ENCODE assay signal across 21 cellular contexts in genomic region chr6:95865857-95866256, GRCh38.
DNase-seq lines count a peak whose midpoint lies in the region; ATAC-seq, FAIRE-seq and TF ChIP-seq lines count a peak whose summit lies in the region.
"Had no signal": no experiment of that assay in that cellular context is flagged by ENCODE, and none has a peak within 500 bp of the region (broad histone marks: within the 10 kb centered on the region; RNA-seq: fewer than 3 reads in every experiment).

No MANE protein-coding gene starts in this region.

- no peak for TF ChIP-seq RAD21 in HepG2 (CRISPR knock-in tag; IDR thresholded peaks at IDR 0.05)

- H3K4me2 ChIP-seq in HepG2 (ENCODE audit: low read depth, low read length), result no peak overlapping the region
- H3K4me2 ChIP-seq: A549; BLaER1 treated with 17β-estradiol and CSF1 and Interleukin-3, amounts not matched to agents 10 nM and 100 nM had no signal

- no peak for TF ChIP-seq EP300 in HepG2 (IDR thresholded peaks at IDR 0.05; ENCODE audit: low read depth in 2 of 2, low read length in 2 of 2)
- TF ChIP-seq EP300 in HepG2 (CRISPR knock-in tag; IDR thresholded peaks at IDR 0.05; ENCODE audit: borderline replicate concordance), result no peak

- H3K4me3 ChIP-seq in HepG2 (replicated peaks in 1 of 3; ENCODE audit: insufficient read depth in 1 of 3, low read depth in 2 of 3, low read length in 3 of 3), result no peak overlapping the region
- H3K4me3 ChIP-seq in right lobe of liver, result no peak overlapping the region
- no peak overlapping the region for H3K4me3 ChIP-seq in bronchial epithelial cell (ENCODE audit: low read depth, low read length)
- H3K4me3 ChIP-seq in epithelial cell of esophagus (ENCODE audit: low read length), result no peak overlapping the region
- H3K4me3 ChIP-seq: A549; BLaER1 treated with 17β-estradiol and CSF1 and Interleukin-3, amounts not matched to agents 10 nM and 100 nM had no signal

- no peak for ATAC-seq in HepG2
- no peak for ATAC-seq in right lobe of liver
- no peak for ATAC-seq in HG02642 (IDR thresholded peaks at IDR 0.05; ENCODE audit: poor library complexity, unreplicated experiment)
- ATAC-seq: A549; CD8-positive, alpha-beta T cell had no signal

- CTCF ChIA-PET in HepG2 (lab: Yijun Ruan, JAX; ENCODE audit: low intra/inter-chr PET ratio, low total read pairs), result interaction anchor here (3.2 kb wide), 1 partner anchor 217 kb away, joined by 12 read pairs; no protein-coding TSS in a partner anchor

- no peak overlapping the region for H3K9ac ChIP-seq in HepG2 (ENCODE audit: insufficient read depth, low read depth, low read length)
- H3K9ac ChIP-seq: BLaER1 treated with 17β-estradiol and CSF1 and Interleukin-3, amounts not matched to agents 10 nM and 100 nM had no signal

- H3K36me3 ChIP-seq in HepG2 (replicated peaks in 1 of 2; ENCODE audit: control insufficient read depth in 1 of 2, insufficient read depth in 2 of 2, low read length in 2 of 2) (no peaks in the 10 kb centered on the region), right lobe of liver (no peaks in the 10 kb centered on the region), bronchial epithelial cell (ENCODE audit: control insufficient read depth, insufficient read depth, low read length) (no peaks in the 10 kb centered on the region)
- H3K36me3 ChIP-seq: BLaER1 treated with 17β-estradiol and CSF1 and Interleukin-3, amounts not matched to agents 10 nM and 100 nM had no signal

- TF ChIP-seq POLR2A in HepG2 (IDR thresholded peaks at IDR 0.05; ENCODE audit: insufficient read depth in 1 of 2, low read depth in 2 of 2, low read length in 2 of 2), result no peak
- no peak for TF ChIP-seq POLR2A in right lobe of liver (IDR thresholded peaks at IDR 0.05)

- POLR2A ChIA-PET in HepG2 (lab: Yijun Ruan, JAX), result no interaction called here

- no peaks in the 10 kb centered on the region for H4K20me1 ChIP-seq in HepG2 (ENCODE audit: insufficient read depth, low read length)
- H4K20me1 ChIP-seq: BLaER1 treated with 17β-estradiol and CSF1 and Interleukin-3, amounts not matched to agents 10 nM and 100 nM had no signal

- H3K9me3 ChIP-seq in HepG2 (ENCODE audit: low read length) (no peaks in the 10 kb centered on the region), right lobe of liver (no peaks in the 10 kb centered on the region)
- H3K9me3 ChIP-seq: A549; BLaER1 treated with 17β-estradiol and CSF1 and Interleukin-3, amounts not matched to agents 10 nM and 100 nM; Caco-2 had no signal

- H2AFZ ChIP-seq in HepG2 (ENCODE audit: low read length), result no peak overlapping the region

- DNase-seq in HepG2 (ENCODE audit: low spot score), result no peak
- DNase-seq in right lobe of liver, result no peak
- DNase-seq in bronchial epithelial cell (ENCODE audit: low read depth), result peak; percentile 17
- DNase-seq in epithelial cell of esophagus (ENCODE audit: low read depth), result peak; percentile 4
- DNase-seq in stimulated activated naive CD4-positive, alpha-beta T cell (lab: John Stamatoyannopoulos, UW), result no peak
- DNase-seq: AML-193; Caco-2; Calu3; CD4-positive, alpha-beta T cell; CD8-positive, alpha-beta T cell; DMS79 treated with DMSO at 0.1 percent for 48 hours; GF-D8 had no signal

- TF ChIP-seq CTCF in HepG2 (CRISPR knock-in tag; IDR thresholded peaks at IDR 0.05), result no peak
- no peak for TF ChIP-seq CTCF in right lobe of liver (IDR thresholded peaks at IDR 0.05)
- no peak for TF ChIP-seq CTCF in bronchial epithelial cell (IDR thresholded peaks at IDR 0.05; ENCODE audit: insufficient read depth, low read length, severe bottlenecking)
- no peak for TF ChIP-seq CTCF in epithelial cell of esophagus (IDR thresholded peaks at IDR 0.05; ENCODE audit: insufficient read depth, low read depth, low read length, missing control alignments)

- BruUV-seq in HepG2 (replicated peaks; lab: Mats Ljungman, UMichigan), result no TSS peak

- FAIRE-seq in HepG2 (lab: Jason Lieb, UNC), result no peak
- FAIRE-seq in bronchial epithelial cell (lab: Jason Lieb, UNC), result no peak
- FAIRE-seq: A549, D721Med, G401.6, GM12891, GM19239 had no signal

- H3K27me3 ChIP-seq in HepG2 (ENCODE audit: control insufficient read depth in 1 of 2, insufficient read depth in 2 of 2, low read length in 2 of 2), result no peaks in the 10 kb centered on the region
- no peaks in the 10 kb centered on the region for H3K27me3 ChIP-seq in right lobe of liver
- no peaks in the 10 kb centered on the region for H3K27me3 ChIP-seq in bronchial epithelial cell (ENCODE audit: control insufficient read depth, insufficient read depth, low read length)
- H3K27me3 ChIP-seq: BLaER1 treated with 17β-estradiol and CSF1 and Interleukin-3, amounts not matched to agents 10 nM and 100 nM had no signal

- in situ Hi-C loops in HepG2 (cut with HindIII; ENCODE audit: extremely low pct_ligation_motif_present, low pct_unique_long_range_greater_than_20kb), result loop anchor here (5.0 to 25.0 kb wide), 2 partner anchors 219 to 279 kb away; partner anchors contain the start of gene MANEA

- no peaks in the 10 kb centered on the region; the same call in 1 of the 2 replicates for H3K4me1 ChIP-seq in HepG2 (ENCODE audit: insufficient read depth, low read length)
- H3K4me1 ChIP-seq in right lobe of liver, result no peaks in the 10 kb centered on the region
- H3K4me1 ChIP-seq: A549; BLaER1 treated with 17β-estradiol and CSF1 and Interleukin-3, amounts not matched to agents 10 nM and 100 nM; Caco-2 had no signal

- no peaks in the 10 kb centered on the region for H3K79me2 ChIP-seq in HepG2 (ENCODE audit: insufficient read depth, low read length)

- intact Hi-C loops in HepG2 (cut with micrococcal nuclease; ENCODE audit: unreplicated experiment), result loop anchor here (1.0 to 10.0 kb wide), 5 partner anchors 57 to 434 kb away; no protein-coding TSS in a partner anchor
- intact Hi-C loops in right lobe of liver (cut with DNase I), result no loop called here

- H3K27ac ChIP-seq in HepG2 (ENCODE audit: extremely low read length, insufficient read depth, low read length), result no peak overlapping the region
- no peak overlapping the region for H3K27ac ChIP-seq in right lobe of liver
- H3K27ac ChIP-seq: 22Rv1; A549; BLaER1 treated with 17β-estradiol and CSF1 and Interleukin-3, amounts not matched to agents 10 nM and 100 nM; C4-2B had no signal

TF ChIP-seq in HepG2, 621 proteins besides CTCF, POLR2A, EP300 and RAD21 (continues in another document):
- TF ChIP-seq KDM5A (IDR thresholded peaks at IDR 0.05; ENCODE audit: borderline replicate concordance, low read length) (no peak), MIER2 (CRISPR knock-in tag; IDR thresholded peaks at IDR 0.05) (no peak), ZNF570 (CRISPR knock-in tag; IDR thresholded peaks at IDR 0.05; ENCODE audit: borderline replicate concordance) (no peak), ZNF296 (CRISPR knock-in tag; conservative IDR thresholded peaks at IDR 0.05) (no peak), MLX (CRISPR knock-in tag; IDR thresholded peaks at IDR 0.05) (no peak), CEBPB (IDR thresholded peaks at IDR 0.05; ENCODE audit: borderline replicate concordance, low read depth, low read length) (peak; percentile 85), KLF16 (CRISPR knock-in tag; IDR thresholded peaks at IDR 0.05) (no peak), CEBPG (CRISPR knock-in tag; IDR thresholded peaks at IDR 0.05) (0 out of 2 replicates have a peak, but pooled peaks have one; percentile 30), GZF1 (CRISPR knock-in tag; IDR thresholded peaks at IDR 0.05) (no peak), ZEB1 (IDR thresholded peaks at IDR 0.05; ENCODE audit: insufficient replicate concordance, low read depth) (no peak), ATRX (CRISPR knock-in tag; IDR thresholded peaks at IDR 0.05; ENCODE audit: borderline replicate concordance) (no peak), FOXK2 (IDR thresholded peaks at IDR 0.05) (no peak), ZNF775 (CRISPR knock-in tag; IDR thresholded peaks at IDR 0.05; ENCODE audit: borderline replicate concordance) (no peak), ZHX1 (CRISPR knock-in tag; IDR thresholded peaks at IDR 0.05; ENCODE audit: low read depth) (no peak), ARID3A (IDR thresholded peaks at IDR 0.05; ENCODE audit: low read depth, low read length) (no peak)

Comparison
In these comparisons a context has a peak if more than half of its experiments do, and no peak if none do; other contexts are left out.
1. DNase-seq: peak in bronchial epithelial cell (single experiment) and epithelial cell of esophagus (single experiment); none in HepG2 (single experiment), right lobe of liver (0 of 3) and stimulated activated naive CD4-positive, alpha-beta T cell (0 of 6).